20 cellular contexts compared by ENCODE assay signal in the genomic region with DNA sequence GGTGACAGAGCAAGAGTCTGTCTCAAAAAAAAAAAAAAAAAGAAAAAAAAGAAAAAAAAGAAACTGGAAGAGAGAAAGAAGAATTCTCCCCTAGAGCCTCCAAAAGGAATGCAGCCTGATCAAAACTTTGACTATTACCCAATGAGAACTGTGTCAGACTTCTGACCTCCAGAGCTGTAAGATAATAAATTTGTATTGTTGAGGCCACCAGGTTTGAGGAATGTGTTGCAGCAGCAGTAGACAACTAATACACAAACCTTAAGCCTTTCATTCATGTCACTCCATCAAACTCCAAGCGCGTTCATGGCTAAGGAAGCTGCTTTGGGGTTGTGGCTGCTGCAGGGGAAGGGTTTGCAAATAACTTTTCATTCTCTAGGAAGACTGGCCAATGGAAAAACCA.
"Had no signal": no experiment of that assay in that cellular context is flagged by ENCODE, and none has a peak within 500 bp of the region (broad histone marks: within the 10 kb centered on the region; RNA-seq: fewer than 3 reads in every experiment).

No MANE protein-coding gene starts in this region.

- H3K27me3 Mint-ChIP-seq: activated naive CD8-positive, alpha-beta T cell; activated T-helper 17 cell treated with anti-CD3 and anti-CD28 coated beads, Interleukin-2, amount 50 U/mL, for 72 hours had no signal

- DNase-seq: activated CD4-positive, alpha-beta T cell treated with anti-CD3 and anti-CD28 coated beads for 48 hours; activated CD4-positive, alpha-beta T cell treated with anti-CD3 and anti-CD28 coated beads, Interleukin-2, amount 50 U/mL, for 48 hours; activated gamma-delta T cell; activated naive CD4-positive, alpha-beta T cell treated with anti-CD3 and anti-CD28 coated beads for 36 hours; activated T-cell treated with anti-CD3 and anti-CD28 coated beads for 4 hours; activated T-cell treated with anti-CD3 and anti-CD28 coated beads, Interleukin-2, amount 50 U/mL, for 48 hours; brain microvascular endothelial cell; IMR-90; KBM-7; NCI-H146; NCI-H187 treated with DMSO at 0.1 percent for 48 hours; NCI-H2081 treated with DMSO at 0.1 percent for 48 hours; NCI-H446; NCI-H524; Peyer's patch; SHP77 had no signal

- H3K4me3 Mint-ChIP-seq: activated naive CD4-positive, alpha-beta T cell treated with anti-CD3 and anti-CD28 coated beads for 36 hours; activated naive CD8-positive, alpha-beta T cell; activated T-helper 17 cell treated with anti-CD3 and anti-CD28 coated beads, Interleukin-2, amount 50 U/mL, for 72 hours; T-helper 1 cell treated with Interleukin-12 subunit alpha and Interleukin-12 subunit beta and Interleukin-4 antibody, amounts not matched to agents 30 μg/mL and 1 μg/mL, for 36 hours had no signal

- H3K36me3 Mint-ChIP-seq: activated naive CD8-positive, alpha-beta T cell had no signal

- H3K36me3 ChIP-seq: brain microvascular endothelial cell, Peyer's patch had no signal

- H3K9me3 Mint-ChIP-seq: activated T-helper 17 cell treated with anti-CD3 and anti-CD28 coated beads, Interleukin-2, amount 50 U/mL, for 72 hours; T-helper 1 cell treated with Interleukin-12 subunit alpha and Interleukin-12 subunit beta and Interleukin-4 antibody, amounts not matched to agents 30 μg/mL and 1 μg/mL, for 36 hours had no signal

- H3K27ac Mint-ChIP-seq: activated naive CD4-positive, alpha-beta T cell treated with anti-CD3 and anti-CD28 coated beads for 36 hours; activated naive CD8-positive, alpha-beta T cell; activated T-helper 17 cell treated with anti-CD3 and anti-CD28 coated beads, Interleukin-2, amount 50 U/mL, for 72 hours; T-helper 1 cell treated with Interleukin-12 subunit alpha and Interleukin-12 subunit beta and Interleukin-4 antibody, amounts not matched to agents 30 μg/mL and 1 μg/mL, for 36 hours had no signal

- H3K4me3 ChIP-seq: Peyer's patch had no signal

- H3K4me1 Mint-ChIP-seq: activated T-helper 17 cell treated with anti-CD3 and anti-CD28 coated beads, Interleukin-2, amount 50 U/mL, for 72 hours had no signal

- H3K9me3 ChIP-seq: Peyer's patch had no signal

- ATAC-seq: activated CD4-positive, CD25-positive, alpha-beta regulatory T cell treated with anti-CD3 and anti-CD28 coated beads, Interleukin-2, amount 50 U/mL, for 24 hours; activated T-helper 17 cell treated with anti-CD3 and anti-CD28 coated beads, Interleukin-2, amount 50 U/mL, for 72 hours had no signal

- H3K27ac ChIP-seq: brain microvascular endothelial cell, Peyer's patch had no signal

- H3K27me3 ChIP-seq: Peyer's patch had no signal
